Comparison of ENCODE assay signal across 8 cellular contexts in genomic region chr19:45768644-45769053, GRCh38. TPM values are rescaled to one million over a fixed set of nuclear protein-coding genes. Genes with fewer than 3 reads are reported as not detected.
A peak's percentile ranks its signal among the peaks of the same experiment; 100 is the strongest.
DNase-seq lines count a peak whose midpoint lies in the region; ATAC-seq and TF ChIP-seq lines count a peak whose summit lies in the region.

No MANE protein-coding gene starts in this region.

- no peak overlapping the region for H3K27ac ChIP-seq in neural cell (ENCODE audit: low read length)

- no peaks in the 10 kb centered on the region for H3K79me2 ChIP-seq in neural cell (replicated peaks; ENCODE audit: insufficient read depth, low read length)

- no peaks in the 10 kb centered on the region for H3K36me3 ChIP-seq in BE2C
- no peaks in the 10 kb centered on the region for H3K36me3 ChIP-seq in neural cell (ENCODE audit: insufficient read depth, low read length)

- H3K27me3 ChIP-seq in BE2C: peaks cover 22% of the 10 kb centered on the region
- peaks cover 22% of the 10 kb centered on the region for H3K27me3 ChIP-seq in neural cell (ENCODE audit: insufficient read depth, low read depth, low read length)

- H3K9me2 ChIP-seq in neural cell (ENCODE audit: insufficient read depth, low read length): no peaks in the 10 kb centered on the region

- no peak for TF ChIP-seq RAD21 in neural cell (conservative IDR thresholded peaks at IDR 0.05)

- POLR2A ChIA-PET in GM10248 (lab: Yijun Ruan, JAX): interaction anchor here (0.8 to 1.5 kb wide), 6 partner anchors 11 to 300 kb away, joined by 3 to 9 read pairs (median 3); partner anchors contain the start of gene IRF2BP1

- no peak for DNase-seq in BE2C
- DNase-seq in HUDEP-2 (lab: John Stamatoyannopoulos, UW; ENCODE audit: unreplicated experiment in 76 of 76): peak in 39 of 76 experiments; percentile 12 to 73 (median 49)
- DNase-seq in activated CD4-positive, alpha-beta T cell treated with anti-CD3 and anti-CD28 coated beads for 48 hours: peak; percentile 59
- peak; percentile 65 for DNase-seq in epithelial cell of esophagus (ENCODE audit: low read depth)
- no peak for DNase-seq in cortex of kidney (lab: John Stamatoyannopoulos, UW)
- DNase-seq in GM10248 (ENCODE audit: extremely low spot score): no peak

- no peaks in the 10 kb centered on the region for H4K20me1 ChIP-seq in neural cell (ENCODE audit: insufficient read depth)

- H3K4me3 ChIP-seq in BE2C (ENCODE audit: low read depth, low read length) (peak overlapping the region; percentile 70), epithelial cell of esophagus (ENCODE audit: low read length) (peak overlapping the region; percentile 81), neural cell (ENCODE audit: low read length) (peak overlapping the region; percentile 68)

- no peak overlapping the region for H2AFZ ChIP-seq in neural cell (ENCODE audit: low read depth, low read length)

- H3K9ac ChIP-seq in neural cell (ENCODE audit: low read length): no peak overlapping the region

- TF ChIP-seq EP300 in neural cell (conservative IDR thresholded peaks at IDR 0.05; ENCODE audit: poor library complexity, severe bottlenecking): no peak

- peaks cover 8% of the 10 kb centered on the region for H3K4me1 ChIP-seq in BE2C

- peak overlapping the region; percentile 82 for H3K4me2 ChIP-seq in neural cell (ENCODE audit: low read length)

- H3F3A ChIP-seq in neural cell (ENCODE audit: insufficient read depth, low read length, poor library complexity, severe bottlenecking): no peaks in the 10 kb centered on the region

- CTCF ChIA-PET in GM10248 (lab: Yijun Ruan, JAX): interaction anchor here (0.7 to 5.8 kb wide), 20 partner anchors 9 to 260 kb away, joined by 3 to 77 read pairs (median 10); partner anchors contain the start of genes DMPK, DMWD, FBXO46 and FOXA3

- TF ChIP-seq CTCF in BE2C (IDR thresholded peaks at IDR 0.05; ENCODE audit: low read depth, low read length) (no peak), epithelial cell of esophagus (IDR thresholded peaks at IDR 0.05; ENCODE audit: insufficient read depth, low read depth, low read length, missing control alignments) (no peak), neural cell (IDR thresholded peaks at IDR 0.05; ENCODE audit: poor library complexity, severe bottlenecking) (no peak), GM10248 (IDR thresholded peaks at IDR 0.05; ENCODE audit: control extremely low read depth, extremely low read depth, low read depth, missing control alignments) (no peak)

- ATAC-seq in HG02571 (IDR thresholded peaks at IDR 0.05; ENCODE audit: unreplicated experiment): no peak

- H3K9me3 ChIP-seq in BE2C (no peaks in the 10 kb centered on the region), neural cell (ENCODE audit: low read length) (no peaks in the 10 kb centered on the region)

TF ChIP-seq in neural cell, 6 proteins besides CTCF, POLR2A, EP300 and RAD21:
- TF ChIP-seq TAF1 (IDR thresholded peaks at IDR 0.05; ENCODE audit: low read depth) (no peak), REST (IDR thresholded peaks at IDR 0.05; ENCODE audit: borderline replicate concordance) (no peak), POLR2AphosphoS5 (IDR thresholded peaks at IDR 0.05) (no peak), MXI1 (conservative IDR thresholded peaks at IDR 0.05; ENCODE audit: poor library complexity, severe bottlenecking) (no peak), SMC3 (conservative IDR thresholded peaks at IDR 0.05; ENCODE audit: poor library complexity) (no peak)

RNA-seq across cellular contexts. Expression of gene SIX5, which starts 0.4 kb away (rescaled TPM):
- 3.3 TPM for polyA plus RNA-seq in BE2C (2012; ENCODE audit: insufficient read depth, insufficient read length, low read depth)
- 0.50 TPM in 1 of 2 replicates, not detected in the other for polyA plus RNA-seq in neural cell
- 0.35 and 0.49 TPM in 2 replicates for polyA minus RNA-seq in neural cell

RNA-seq across cellular contexts. Expression of gene DMPK, which starts 13.6 kb away (rescaled TPM):
- 56.7 TPM for polyA plus RNA-seq in BE2C (2012; ENCODE audit: insufficient read depth, insufficient read length, low read depth)
- polyA plus RNA-seq in neural cell: 34.3 and 50.1 TPM in 2 replicates
- polyA minus RNA-seq in neural cell: 16.1 and 23.4 TPM in 2 replicates

RNA-seq across cellular contexts. Expression of gene DMWD, which starts 24.0 kb away (rescaled TPM):
- polyA plus RNA-seq in BE2C (2012; ENCODE audit: insufficient read depth, insufficient read length, low read depth): 51.4 TPM
- polyA plus RNA-seq in neural cell: 20.4 and 28.5 TPM in 2 replicates
- polyA minus RNA-seq in neural cell: 50.5 and 57.0 TPM in 2 replicates

RNA-seq across cellular contexts. Expression of gene MEIOSIN, which starts 35.4 kb away (rescaled TPM):
- 0.31 TPM for polyA plus RNA-seq in BE2C (2012; ENCODE audit: insufficient read depth, insufficient read length, low read depth)
- not detected in 2 replicates for polyA plus RNA-seq in neural cell
- not detected in 2 replicates for polyA minus RNA-seq in neural cell

RNA-seq across cellular contexts. Expression of gene FBXO46, which starts 38.0 kb away (rescaled TPM):
- polyA plus RNA-seq in BE2C (2012; ENCODE audit: insufficient read depth, insufficient read length, low read depth): 10.9 TPM
- 12.5 and 13.2 TPM in 2 replicates for polyA plus RNA-seq in neural cell
- 10.0 and 11.3 TPM in 2 replicates for polyA minus RNA-seq in neural cell

Comparison
In these comparisons a context has a peak if more than half of its experiments do, and no peak if none do; other contexts are left out.
1. DNase-seq: peak in HUDEP-2 (39 of 76), activated CD4-positive, alpha-beta T cell treated with anti-CD3 and anti-CD28 coated beads for 48 hours (single experiment) and epithelial cell of esophagus (single experiment); none in BE2C (single experiment), cortex of kidney (single experiment) and GM10248 (single experiment).
2. Peak in every context shown above with its lines, with median percentiles within 50 percentile points of each other: H3K4me3 ChIP-seq.